ENCODE assay signal across 23 cellular contexts in the genomic region with DNA sequence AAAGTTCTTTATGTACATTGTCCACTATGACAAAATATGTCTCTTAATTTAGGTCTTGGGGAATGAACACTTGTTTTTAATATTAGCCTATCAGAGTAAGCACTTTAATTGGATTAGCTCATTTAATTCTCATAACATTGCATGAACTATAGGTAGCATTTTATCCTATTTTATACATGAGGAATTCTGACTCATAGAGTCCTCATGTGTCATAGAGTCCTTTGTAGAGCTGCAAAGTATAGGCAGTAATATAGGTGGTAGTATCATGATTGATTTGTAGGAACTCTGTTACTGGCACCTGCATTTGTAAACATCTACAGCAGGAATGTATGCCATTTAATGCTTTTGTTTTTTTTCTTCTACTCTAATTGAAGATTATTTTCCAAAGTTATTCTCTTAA.
DNase-seq lines count a peak whose midpoint lies in the region; ATAC-seq, FAIRE-seq and TF ChIP-seq lines count a peak whose summit lies in the region.
"Had no signal": no experiment of that assay in that cellular context is flagged by ENCODE, and none has a peak within 500 bp of the region (broad histone marks: within the 10 kb centered on the region; RNA-seq: fewer than 3 reads in every experiment).

No MANE protein-coding gene starts in this region.

- H3K27ac Mint-ChIP-seq in astrocyte (ENCODE audit: unreplicated experiment): no peak overlapping the region
- H3K27ac Mint-ChIP-seq: B cell; CD4-positive, CD25-positive, alpha-beta regulatory T cell; CD8-positive, alpha-beta T cell had no signal

- no peaks in the 10 kb centered on the region for H3K9me2 ChIP-seq in Karpas-422 (replicated peaks; ENCODE audit: insufficient read depth, low read length)

- no peaks in the 10 kb centered on the region for H3K36me3 Mint-ChIP-seq in astrocyte (ENCODE audit: low read depth, unreplicated experiment)
- H3K36me3 Mint-ChIP-seq: CD4-positive, CD25-positive, alpha-beta regulatory T cell had no signal

- no peak overlapping the region for H2BK120ac ChIP-seq in neuronal stem cell (ENCODE audit: low read depth, low read length)

- no peak overlapping the region for H2BK12ac ChIP-seq in neuronal stem cell (ENCODE audit: low read length)

- H4K8ac ChIP-seq in neuronal stem cell (ENCODE audit: low read depth, low read length): no peak overlapping the region

- H4K20me1 ChIP-seq in Karpas-422 (ENCODE audit: insufficient read depth, low read depth, low read length): no peaks in the 10 kb centered on the region
- peaks cover 3% of the 10 kb centered on the region for H4K20me1 ChIP-seq in astrocyte (ENCODE audit: insufficient read depth, low read length)
- H4K20me1 ChIP-seq: BLaER1 had no signal

- TF ChIP-seq CTCF in astrocyte (IDR thresholded peaks at IDR 0.05; ENCODE audit: insufficient read depth, low read depth, low read length): no peak

- no peak overlapping the region for H2BK5ac ChIP-seq in neuronal stem cell (ENCODE audit: low read length)

- H2BK15ac ChIP-seq in neuronal stem cell (ENCODE audit: low read length): no peak overlapping the region

- H3K79me2 ChIP-seq in Karpas-422 (ENCODE audit: low read length) (no peaks in the 10 kb centered on the region), astrocyte (ENCODE audit: insufficient read depth, low read length) (peaks cover 2% of the 10 kb centered on the region)

- no peaks in the 10 kb centered on the region for H3K79me1 ChIP-seq in neuronal stem cell (ENCODE audit: low read depth, low read length)

- no peak overlapping the region for H3K14ac ChIP-seq in neuronal stem cell (ENCODE audit: low read length)

- no peak overlapping the region for H4K91ac ChIP-seq in neuronal stem cell (ENCODE audit: low read depth, low read length, poor library complexity)

- H3K9me3 ChIP-seq in Karpas-422 (ENCODE audit: low read length) (no peaks in the 10 kb centered on the region), astrocyte (ENCODE audit: insufficient read depth, low read depth, low read length) (no peaks in the 10 kb centered on the region), SJCRH30 (replicated peaks) (no peaks in the 10 kb centered on the region; the same call in 1 of the 2 replicates), neuronal stem cell (replicated peaks in 1 of 2; ENCODE audit: control insufficient read depth in 2 of 2, insufficient read depth in 1 of 2, low read depth in 1 of 2, low read length in 2 of 2) (peaks cover 0 to 6% of the 10 kb centered on the region in 2 donors)
- H3K9me3 ChIP-seq: BLaER1, Caco-2 had no signal

- H3K4me3 ChIP-seq in Karpas-422 (ENCODE audit: low read length) (no peak overlapping the region), astrocyte (ENCODE audit: insufficient read depth, low read depth, low read length) (no peak overlapping the region), SJCRH30 (no peak overlapping the region), neuronal stem cell (ENCODE audit: low read length in 2 of 2) (no peak overlapping the region)
- H3K4me3 ChIP-seq: BLaER1, GM23248 had no signal

- H3K27me3 ChIP-seq in Karpas-422 (ENCODE audit: low read length) (no peaks in the 10 kb centered on the region), astrocyte (ENCODE audit: insufficient read depth, low read length) (no peaks in the 10 kb centered on the region), SJCRH30 (no peaks in the 10 kb centered on the region), neuronal stem cell (ENCODE audit: control insufficient read depth in 3 of 3, insufficient read depth in 3 of 3, low read depth in 1 of 3, low read length in 3 of 3) (no peaks in the 10 kb centered on the region)
- H3K27me3 ChIP-seq: BLaER1 had no signal

- ATAC-seq in esophagus mucosa (peak; percentile 55), GM19328 (IDR thresholded peaks at IDR 0.05; ENCODE audit: unreplicated experiment) (no peak)
- ATAC-seq: CD8-positive, alpha-beta T cell had no signal

- H3K4me2 ChIP-seq in Karpas-422 (ENCODE audit: low read depth, low read length, poor library complexity, severe bottlenecking) (no peak overlapping the region), astrocyte (ENCODE audit: low read length) (no peak overlapping the region), neuronal stem cell (ENCODE audit: insufficient read depth, low read length, poor library complexity, severe bottlenecking) (no peak overlapping the region)
- H3K4me2 ChIP-seq: BLaER1 had no signal

- H3K27ac ChIP-seq in Karpas-422 (ENCODE audit: low read length): no peak overlapping the region
- no peak overlapping the region for H3K27ac ChIP-seq in astrocyte (ENCODE audit: low read depth, low read length)
- H3K27ac ChIP-seq in SJCRH30: no peak overlapping the region
- no peak overlapping the region for H3K27ac ChIP-seq in neuronal stem cell (replicated peaks; ENCODE audit: low read length)
- H3K27ac ChIP-seq: BLaER1, C4-2B, GM23248 had no signal

- H3K36me3 ChIP-seq in Karpas-422 (ENCODE audit: insufficient read depth, low read length) (no peaks in the 10 kb centered on the region), astrocyte (ENCODE audit: insufficient read depth, low read length) (no peaks in the 10 kb centered on the region), SJCRH30 (no peaks in the 10 kb centered on the region), neuronal stem cell (replicated peaks in 1 of 2; ENCODE audit: control insufficient read depth in 2 of 2, insufficient read depth in 2 of 2, low read length in 2 of 2) (no peaks in the 10 kb centered on the region)
- H3K36me3 ChIP-seq: BLaER1 had no signal

- no peak overlapping the region for H3K18ac ChIP-seq in neuronal stem cell (ENCODE audit: low read length)

- no peak overlapping the region for H3K4me3 Mint-ChIP-seq in astrocyte (ENCODE audit: unreplicated experiment)
- H3K4me3 Mint-ChIP-seq: B cell; CD4-positive, CD25-positive, alpha-beta regulatory T cell; CD8-positive, alpha-beta T cell had no signal

- H3K9ac ChIP-seq in Karpas-422 (ENCODE audit: low read length): no peak overlapping the region
- no peak overlapping the region for H3K9ac ChIP-seq in astrocyte (ENCODE audit: low read length)
- no peak overlapping the region for H3K9ac ChIP-seq in neuronal stem cell (ENCODE audit: low read depth, low read length, poor library complexity)
- H3K9ac ChIP-seq: BLaER1, GM23248 had no signal

- no peak overlapping the region for H3K4ac ChIP-seq in neuronal stem cell (ENCODE audit: low read length)

- peak; percentile 51 for DNase-seq in ELR (ENCODE audit: low read depth)
- DNase-seq in Karpas-422: peak; percentile 39
- DNase-seq in astrocyte (ENCODE audit: low read depth): no peak
- no peak for DNase-seq in SJCRH30
- no peak for DNase-seq in neuronal stem cell (ENCODE audit: low spot score)
- no peak for DNase-seq in activated CD8-positive, alpha-beta memory T cell treated with anti-CD3 and anti-CD28 coated beads, Interleukin-2, amount 50 U/mL, for 4 hours
- DNase-seq: Caco-2; CD4-positive, CD25-positive, alpha-beta regulatory T cell; CD8-positive, alpha-beta T cell; DMS153; EL; GF-D8; GM23248; H7; HCEC 1CT had no signal

- H3K4me1 ChIP-seq in Karpas-422 (ENCODE audit: low read length): no peaks in the 10 kb centered on the region
- H3K4me1 ChIP-seq in astrocyte (ENCODE audit: insufficient read depth, low read length): no peaks in the 10 kb centered on the region
- H3K4me1 ChIP-seq in SJCRH30: no peaks in the 10 kb centered on the region
- H3K4me1 ChIP-seq in neuronal stem cell (ENCODE audit: control insufficient read depth in 2 of 2, insufficient read depth in 1 of 2, low read depth in 1 of 2, low read length in 2 of 2): no peaks in the 10 kb centered on the region
- H3K4me1 ChIP-seq: BLaER1, Caco-2 had no signal

- peaks cover 4% of the 10 kb centered on the region for H3K4me1 Mint-ChIP-seq in astrocyte (ENCODE audit: low read depth, unreplicated experiment)

- H2AFZ ChIP-seq in Karpas-422 (ENCODE audit: low read length) (no peak overlapping the region), astrocyte (ENCODE audit: low read depth, low read length) (no peak overlapping the region), neuronal stem cell (ENCODE audit: low read length) (no peak overlapping the region)
- H2AFZ ChIP-seq: GM23248 had no signal

- H3K23ac ChIP-seq in neuronal stem cell (ENCODE audit: low read depth, low read length, poor library complexity): no peak overlapping the region

- H2AK5ac ChIP-seq in neuronal stem cell (ENCODE audit: low read depth, low read length): no peak overlapping the region

- no peaks in the 10 kb centered on the region for H3K9me3 Mint-ChIP-seq in astrocyte (ENCODE audit: unreplicated experiment)

- no peaks in the 10 kb centered on the region for H3K27me3 Mint-ChIP-seq in astrocyte (ENCODE audit: low read depth, unreplicated experiment)
- H3K27me3 Mint-ChIP-seq: B cell; CD4-positive, CD25-positive, alpha-beta regulatory T cell had no signal

- FAIRE-seq in astrocyte (lab: Jason Lieb, UNC): peak; percentile 37
- FAIRE-seq: GM12891, GM18507, H1 had no signal

Comparison
In these comparisons a context has a peak if more than half of its experiments do, and no peak if none do; other contexts are left out.
1. DNase-seq: peak in ELR (single experiment) and Karpas-422 (single experiment); none in astrocyte (single experiment), SJCRH30 (0 of 2), neuronal stem cell (single experiment) and activated CD8-positive, alpha-beta memory T cell treated with anti-CD3 and anti-CD28 coated beads, Interleukin-2, amount 50 U/mL, for 4 hours (single experiment).